Comparison of ENCODE assay signal across 14 cellular contexts in the genomic region with DNA sequence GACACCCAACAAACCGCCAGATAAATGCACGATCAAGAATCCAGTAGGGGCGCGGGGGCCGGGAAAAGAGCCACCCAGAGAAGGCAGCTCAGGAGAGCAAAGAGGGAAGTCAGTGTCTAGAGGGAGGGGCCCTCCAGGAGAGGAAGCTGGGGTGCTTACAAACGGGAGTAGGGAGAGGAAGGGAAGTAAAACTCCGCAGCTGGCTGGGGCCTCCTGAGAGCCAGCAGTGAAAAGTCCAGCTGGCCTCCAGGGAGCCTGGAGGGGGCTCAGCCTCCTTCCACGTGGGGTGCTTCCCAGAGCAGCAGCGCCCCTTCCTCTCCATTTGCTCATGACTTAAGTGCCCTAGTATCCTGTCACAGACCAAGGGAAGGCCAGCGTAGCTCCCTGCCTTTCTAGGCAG. TPM values are rescaled to one million over a fixed set of nuclear protein-coding genes. Genes with fewer than 3 reads are reported as not detected.
DNase-seq lines count a peak whose midpoint lies in the region; ATAC-seq and TF ChIP-seq lines count a peak whose summit lies in the region.
"Had no signal": no experiment of that assay in that cellular context is flagged by ENCODE, and none has a peak within 500 bp of the region (broad histone marks: within the 10 kb centered on the region; RNA-seq: fewer than 3 reads in every experiment).

No MANE protein-coding gene starts in this region.

- no peak overlapping the region for H3K4me3 Mint-ChIP-seq in activated naive CD4-positive, alpha-beta T cell treated with anti-CD3 and anti-CD28 coated beads for 36 hours

- no peaks in the 10 kb centered on the region for H3K4me1 Mint-ChIP-seq in activated naive CD4-positive, alpha-beta T cell treated with anti-CD3 and anti-CD28 coated beads for 36 hours (ENCODE audit: low read depth)

- H3K9me3 ChIP-seq in tibial artery: no peaks in the 10 kb centered on the region
- H3K9me3 ChIP-seq in vagina: no peaks in the 10 kb centered on the region

- peaks cover 19 to 28% of the 10 kb centered on the region in 2 donors for H3K36me3 Mint-ChIP-seq in activated naive CD4-positive, alpha-beta T cell treated with anti-CD3 and anti-CD28 coated beads, Interleukin-2, amount 50 U/mL, for 72 hours
- H3K36me3 Mint-ChIP-seq in activated naive CD4-positive, alpha-beta T cell treated with anti-CD3 and anti-CD28 coated beads for 36 hours (ENCODE audit: low read depth): peaks cover 44% of the 10 kb centered on the region

- no peaks in the 10 kb centered on the region for H3K27me3 Mint-ChIP-seq in activated naive CD4-positive, alpha-beta T cell treated with anti-CD3 and anti-CD28 coated beads for 36 hours (ENCODE audit: low read depth)

- H3K27me3 ChIP-seq in layer of hippocampus (ENCODE audit: control insufficient read depth, insufficient read depth, low read length): no peaks in the 10 kb centered on the region
- H3K27me3 ChIP-seq in tibial artery: no peaks in the 10 kb centered on the region
- no peaks in the 10 kb centered on the region for H3K27me3 ChIP-seq in vagina

- H3K27ac ChIP-seq in layer of hippocampus (ENCODE audit: low read depth, low read length) (peak overlapping the region; percentile 63), tibial artery (no peak overlapping the region), vagina (no peak overlapping the region)

- H3K27ac Mint-ChIP-seq in activated naive CD4-positive, alpha-beta T cell treated with anti-CD3 and anti-CD28 coated beads, Interleukin-2, amount 50 U/mL, for 72 hours: peak overlapping the region; percentile 12 to 81
- no peak overlapping the region for H3K27ac Mint-ChIP-seq in activated naive CD4-positive, alpha-beta T cell treated with anti-CD3 and anti-CD28 coated beads for 36 hours

- no peak for DNase-seq in activated naive CD4-positive, alpha-beta T cell treated with anti-CD3 and anti-CD28 coated beads, Interleukin-2, amount 50 U/mL, for 72 hours (ENCODE audit: low spot score in 2 of 2)
- DNase-seq in activated naive CD4-positive, alpha-beta T cell treated with anti-CD3 and anti-CD28 coated beads for 36 hours: no peak
- DNase-seq in UCSD-AML1 (lab: John Stamatoyannopoulos, UW; ENCODE audit: unreplicated experiment) (peak; percentile 58), tibial artery (peak; percentile 54 to 72), NCI-H1436 (lab: John Stamatoyannopoulos, UW) (no peak), vagina (ENCODE audit: extremely low spot score in 2 of 2) (no peak)
- DNase-seq: ACHN; activated CD4-positive, CD25-positive, alpha-beta regulatory T cell; DMS53; kidney glomerular epithelial cell; NCI-H1048; NCI-H510A had no signal

- no peak for ATAC-seq in activated naive CD4-positive, alpha-beta T cell treated with anti-CD3 and anti-CD28 coated beads, Interleukin-2, amount 50 U/mL, for 72 hours
- no peak for ATAC-seq in HG03432 (IDR thresholded peaks at IDR 0.05; ENCODE audit: unreplicated experiment)

- peaks cover 89 to 100% (median 90%) of the 10 kb centered on the region in 3 donors for H3K36me3 ChIP-seq in tibial artery
- H3K36me3 ChIP-seq in vagina: peaks cover 0 to 74% of the 10 kb centered on the region in 2 donors

- H3K4me3 ChIP-seq in tibial artery (no peak overlapping the region), vagina (no peak overlapping the region)

- intact Hi-C loops in activated naive CD4-positive, alpha-beta T cell treated with anti-CD3 and anti-CD28 coated beads for 36 hours (cut with micrococcal nuclease): no loop called here
- intact Hi-C loops in tibial artery (cut with DNase I; ENCODE audit: low total_unique reads): no loop called here
- intact Hi-C loops in vagina (cut with DNase I): no loop called here

- no peak for TF ChIP-seq POLR2A in vagina (IDR thresholded peaks at IDR 0.05)

- CTCF ChIA-PET in activated naive CD4-positive, alpha-beta T cell treated with anti-CD3 and anti-CD28 coated beads for 36 hours (lab: Charles Lee): interaction anchor here (0.6 to 0.9 kb wide), 2 partner anchors 67 to 204 kb away, joined by 3 read pairs; no protein-coding TSS in a partner anchor

- H3K9me3 Mint-ChIP-seq in activated naive CD4-positive, alpha-beta T cell treated with anti-CD3 and anti-CD28 coated beads, Interleukin-2, amount 50 U/mL, for 72 hours: no peaks in the 10 kb centered on the region
- H3K9me3 Mint-ChIP-seq in activated naive CD4-positive, alpha-beta T cell treated with anti-CD3 and anti-CD28 coated beads for 36 hours: no peaks in the 10 kb centered on the region

- H3K4me1 ChIP-seq in tibial artery (no peaks in the 10 kb centered on the region), vagina (peaks cover 12% of the 10 kb centered on the region)

- TF ChIP-seq CTCF in tibial artery (IDR thresholded peaks at IDR 0.05) (no peak), vagina (IDR thresholded peaks at IDR 0.05) (no peak)

RNA-seq across cellular contexts. Expression of gene TMED1, which starts 51.8 kb away (rescaled TPM):
- 10 to 100 TPM in 1 of 2 donors, 1 to 10 TPM in 1; 9.7 to 15.0 TPM for total RNA-seq in activated naive CD4-positive, alpha-beta T cell treated with anti-CD3 and anti-CD28 coated beads, Interleukin-2, amount 50 U/mL, for 72 hours
- total RNA-seq in activated naive CD4-positive, alpha-beta T cell treated with anti-CD3 and anti-CD28 coated beads for 36 hours: 10 to 100 TPM; 15.3 to 16.7 TPM
- 20.4 TPM for total RNA-seq in vagina

Comparison
In these comparisons a context has a peak if more than half of its experiments do, and no peak if none do; other contexts are left out.
1. DNase-seq: peak in UCSD-AML1 (single experiment) and tibial artery (2 of 2); none in activated naive CD4-positive, alpha-beta T cell treated with anti-CD3 and anti-CD28 coated beads, Interleukin-2, amount 50 U/mL, for 72 hours (0 of 2), activated naive CD4-positive, alpha-beta T cell treated with anti-CD3 and anti-CD28 coated beads for 36 hours (single experiment), NCI-H1436 (single experiment) and vagina (0 of 2).